ENCODE assay signal across 1 cellular context in the genomic region with DNA sequence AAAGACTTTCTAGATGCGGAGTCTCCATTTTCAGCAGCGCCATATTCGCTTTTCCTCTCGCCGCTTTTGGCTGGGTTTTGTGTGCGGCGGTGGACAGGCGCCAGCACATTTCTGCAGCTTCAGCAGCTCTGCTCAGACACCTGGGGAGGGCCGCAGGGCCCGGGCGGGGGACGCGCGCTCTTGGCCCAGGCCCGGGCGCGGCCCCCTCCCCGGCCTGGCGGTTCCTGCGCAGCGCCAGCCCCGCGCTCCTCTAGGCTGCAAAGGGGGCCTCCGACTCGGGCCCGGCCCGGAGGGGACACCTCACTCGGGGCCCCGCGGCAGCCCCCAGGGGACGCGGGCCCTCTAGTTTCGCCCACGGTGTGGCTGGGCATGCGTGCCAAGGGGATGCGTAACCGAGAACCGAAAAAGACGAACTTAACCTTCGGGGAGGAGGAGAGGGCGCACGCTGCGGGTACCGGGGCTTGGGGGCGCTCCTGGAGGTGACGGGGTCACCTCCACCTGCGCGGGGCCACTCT.
TF ChIP-seq lines count a peak whose summit lies in the region.

No MANE protein-coding gene starts in this region.

TF ChIP-seq in GM12878, 131 proteins besides CTCF, POLR2A, EP300 and RAD21 (continued from another document):
- TF ChIP-seq IRF5 (IDR thresholded peaks at IDR 0.05; ENCODE audit: borderline replicate concordance), result no peak
- TF ChIP-seq E4F1 (IDR thresholded peaks at IDR 0.05; ENCODE audit: borderline replicate concordance, partially characterized antibody), result no peak
- TF ChIP-seq RELA (IDR thresholded peaks at IDR 0.05; ENCODE audit: borderline replicate concordance, partially characterized antibody), result no peak
- no peak for TF ChIP-seq CEBPB (IDR thresholded peaks at IDR 0.05; ENCODE audit: borderline replicate concordance in 1 of 2, low read depth in 2 of 2, low read length in 2 of 2)
- TF ChIP-seq MAX (IDR thresholded peaks at IDR 0.05; ENCODE audit: low read depth, low read length), result no peak
- no peak for TF ChIP-seq CREB1 (IDR thresholded peaks at IDR 0.05; ENCODE audit: low read depth)
- no peak for TF ChIP-seq NR2C1 (IDR thresholded peaks at IDR 0.05)
- TF ChIP-seq, protein P1, sequence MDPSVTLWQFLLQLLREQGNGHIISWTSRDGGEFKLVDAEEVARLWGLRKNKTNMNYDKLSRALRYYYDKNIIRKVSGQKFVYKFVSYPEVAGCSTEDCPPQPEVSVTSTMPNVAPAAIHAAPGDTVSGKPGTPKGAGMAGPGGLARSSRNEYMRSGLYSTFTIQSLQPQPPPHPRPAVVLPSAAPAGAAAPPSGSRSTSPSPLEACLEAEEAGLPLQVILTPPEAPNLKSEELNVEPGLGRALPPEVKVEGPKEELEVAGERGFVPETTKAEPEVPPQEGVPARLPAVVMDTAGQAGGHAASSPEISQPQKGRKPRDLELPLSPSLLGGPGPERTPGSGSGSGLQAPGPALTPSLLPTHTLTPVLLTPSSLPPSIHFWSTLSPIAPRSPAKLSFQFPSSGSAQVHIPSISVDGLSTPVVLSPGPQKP (IDR thresholded peaks at IDR 0.05; ENCODE audit: low read depth, low read length), result no peak
- TF ChIP-seq SRF (IDR thresholded peaks at IDR 0.05; ENCODE audit: low read depth in 2 of 2, low read length in 2 of 2), result no peak
- no peak for TF ChIP-seq RFX5 (IDR thresholded peaks at IDR 0.05; ENCODE audit: low read depth, low read length)
- TF ChIP-seq MEF2B (IDR thresholded peaks at IDR 0.05; ENCODE audit: partially characterized antibody, poor library complexity, severe bottlenecking), result peak; percentile 79
- no peak for TF ChIP-seq YBX1 (IDR thresholded peaks at IDR 0.05)
- TF ChIP-seq, protein P2, sequence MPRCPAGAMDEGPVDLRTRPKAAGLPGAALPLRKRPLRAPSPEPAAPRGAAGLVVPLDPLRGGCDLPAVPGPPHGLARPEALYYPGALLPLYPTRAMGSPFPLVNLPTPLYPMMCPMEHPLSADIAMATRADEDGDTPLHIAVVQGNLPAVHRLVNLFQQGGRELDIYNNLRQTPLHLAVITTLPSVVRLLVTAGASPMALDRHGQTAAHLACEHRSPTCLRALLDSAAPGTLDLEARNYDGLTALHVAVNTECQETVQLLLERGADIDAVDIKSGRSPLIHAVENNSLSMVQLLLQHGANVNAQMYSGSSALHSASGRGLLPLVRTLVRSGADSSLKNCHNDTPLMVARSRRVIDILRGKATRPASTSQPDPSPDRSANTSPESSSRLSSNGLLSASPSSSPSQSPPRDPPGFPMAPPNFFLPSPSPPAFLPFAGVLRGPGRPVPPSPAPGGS (IDR thresholded peaks at IDR 0.05; ENCODE audit: borderline replicate concordance, insufficient read depth, low read depth, low read length, poor library complexity, severe bottlenecking), result peak; percentile 32
- no peak for TF ChIP-seq NRF1 (conservative IDR thresholded peaks at IDR 0.05; ENCODE audit: low read depth, low read length)
- TF ChIP-seq BRCA1 (IDR thresholded peaks at IDR 0.05; ENCODE audit: low read depth, low read length), result no peak
- TF ChIP-seq FOS (IDR thresholded peaks at IDR 0.05; ENCODE audit: borderline replicate concordance, extremely low read depth, insufficient read length), result no peak
- 0 out of 2 replicates have a peak, but pooled peaks have one; percentile 31 for TF ChIP-seq TCF3 (IDR thresholded peaks at IDR 0.05; ENCODE audit: borderline replicate concordance, insufficient read depth, low read depth, low read length)
